ENCODE assay signal across 9 cellular contexts in genomic region chr2:15636972-15637785, GRCh38. TPM values are rescaled to one million over a fixed set of nuclear protein-coding genes. Genes with fewer than 3 reads are reported as not detected.
DNase-seq lines count a peak whose midpoint lies in the region; ATAC-seq, FAIRE-seq and TF ChIP-seq lines count a peak whose summit lies in the region.
"Had no signal": no experiment of that assay in that cellular context is flagged by ENCODE, and none has a peak within 500 bp of the region (broad histone marks: within the 10 kb centered on the region; RNA-seq: fewer than 3 reads in every experiment).

No MANE protein-coding gene starts in this region.

- peak; percentile 88 for DNase-seq in Ammon's horn (ENCODE audit: low spot score)
- DNase-seq in NCI-H2171 (lab: John Stamatoyannopoulos, UW), result peak; percentile 40
- DNase-seq in activated CD4-positive, alpha-beta T cell treated with anti-CD3 and anti-CD28 coated beads, Interleukin-2, amount 50 U/mL, for 1 hour, result peak; percentile 60
- DNase-seq in H1 (ENCODE audit: low read depth in 1 of 2, low spot score in 2 of 2), result peak; percentile 31 to 80
- DNase-seq in midbrain (lab: John Stamatoyannopoulos, UW), result peak; percentile 87
- peak; percentile 7 for DNase-seq in stimulated activated CD8-positive, alpha-beta memory T cell treated with anti-CD3 and anti-CD28 coated beads, Interleukin-7, amount 100 ng/mL, for 24 hours (ENCODE audit: low read depth)

- H3K79me2 ChIP-seq in H1 (ENCODE audit: control insufficient read depth in 1 of 2, insufficient read depth in 2 of 2, low read length in 2 of 2), result no peaks in the 10 kb centered on the region

- peak; percentile 79 for FAIRE-seq in H1 (lab: Jason Lieb, UNC)

- no peak for TF ChIP-seq EP300 in H1 (IDR thresholded peaks at IDR 0.05; ENCODE audit: borderline replicate concordance in 1 of 2, low read depth in 2 of 2, low read length in 2 of 2)

- H4K8ac ChIP-seq in H1 (ENCODE audit: extremely low read depth, insufficient read depth, low read length), result no peak overlapping the region

- TF ChIP-seq CTCF in H1 (IDR thresholded peaks at IDR 0.05; ENCODE audit: control extremely low read depth in 1 of 3, insufficient read depth in 1 of 3, low read depth in 1 of 3, low read length in 3 of 3), result peak; percentile 68 to 99 (median 92)

- POLR2A ChIA-PET in H1 (lab: Charles Lee; ENCODE audit: partially characterized antibody), result interaction anchor here (0.9 kb wide), 1 partner anchor 188 kb away, joined by 3 read pairs; no protein-coding TSS in a partner anchor

- H2BK5ac ChIP-seq in H1 (ENCODE audit: low read depth, low read length), result no peak overlapping the region

- H3K9ac ChIP-seq in H1 (replicated peaks in 1 of 4; ENCODE audit: extremely low read depth in 1 of 4, low read depth in 3 of 4, low read length in 3 of 4), result no peak overlapping the region

- TF ChIP-seq RAD21 in H1 (IDR thresholded peaks at IDR 0.05 in 1 of 2, conservative IDR thresholded peaks at IDR 0.05 in 1 of 2; ENCODE audit: low read depth in 2 of 2, low read length in 2 of 2), result peak; percentile 100

- H2BK20ac ChIP-seq in H1 (ENCODE audit: low read length), result no peak overlapping the region

- H4K20me1 ChIP-seq in H1 (replicated peaks in 1 of 2; ENCODE audit: control insufficient read depth in 1 of 2, insufficient read depth in 2 of 2, low read length in 2 of 2), result no peaks in the 10 kb centered on the region

- 27% methylated on average over 6 of the region's 6 CpGs; no CpG with 5 or more reads in 1 of the 2 experiments for WGBS in H1 (ENCODE audit: extremely low coverage in 1 of 2, insufficient coverage in 1 of 2, insufficient read length in 1 of 2, insufficient replicate concordance in 2 of 2, low coverage in 1 of 2, low lambda C conversion rate in 2 of 2, missing lambda C conversion rate in 1 of 2), 2 experiments

- H3K27ac ChIP-seq in H1 (ENCODE audit: low read depth, low read length), result no peak overlapping the region
- H3K27ac ChIP-seq: SJSA1 had no signal

- 0 out of 3 replicates have a peak, but pooled peaks of 1 of the 2 experiments have one; percentile 26 for TF ChIP-seq POLR2A in H1 (IDR thresholded peaks at IDR 0.05; ENCODE audit: control extremely low read depth in 1 of 2, low read depth in 2 of 2, low read length in 2 of 2)

- no peak overlapping the region for H4K5ac ChIP-seq in H1 (ENCODE audit: insufficient read length, low read depth, low read length)

- no peaks in the 10 kb centered on the region for H3K9me3 ChIP-seq in H1 (ENCODE audit: insufficient read depth in 2 of 2, low read depth in 1 of 2, low read length in 1 of 2)
- H3K9me3 ChIP-seq: SJSA1 had no signal

- no peaks in the 10 kb centered on the region; the same call in 1 of the 2 replicates for H3K79me1 ChIP-seq in H1 (ENCODE audit: low read depth, low read length)

- H3K4me1 ChIP-seq in H1 (replicated peaks in 1 of 4; ENCODE audit: control insufficient read depth in 3 of 4, insufficient read depth in 4 of 4, low read length in 3 of 4), result no peaks in the 10 kb centered on the region; a peak in 1 of 7 replicates

- H3K14ac ChIP-seq in H1 (ENCODE audit: insufficient read length), result no peak overlapping the region

- H3K56ac ChIP-seq in H1 (replicated peaks; ENCODE audit: insufficient read length, low read depth, low read length), result no peak overlapping the region

- no peak overlapping the region for H4K91ac ChIP-seq in H1 (replicated peaks; ENCODE audit: insufficient read length, low read length)

- H2AK5ac ChIP-seq in H1 (ENCODE audit: low read depth, low read length), result no peak overlapping the region

- H3K36me3 ChIP-seq in H1 (ENCODE audit: control insufficient read depth in 2 of 4, insufficient read depth in 4 of 4, low read length in 3 of 4), result peaks cover 4 to 39% (median 18%) of the 10 kb centered on the region in 4 experiments; a peak in 7 of 8 replicates

- peak; percentile 53 for ATAC-seq in GM18520 (IDR thresholded peaks at IDR 0.05; ENCODE audit: unreplicated experiment)
- ATAC-seq in HG02981 (IDR thresholded peaks at IDR 0.05; ENCODE audit: unreplicated experiment), result peak; percentile 88

- H3K4ac ChIP-seq in H1 (replicated peaks; ENCODE audit: insufficient read length, low read depth, low read length), result no peak overlapping the region

- no peaks in the 10 kb centered on the region for H3K23me2 ChIP-seq in H1 (ENCODE audit: low read depth, low read length)

- no peak overlapping the region for H3K18ac ChIP-seq in H1 (ENCODE audit: extremely low read depth, low read length)

- H3K27me3 ChIP-seq in H1 (replicated peaks in 1 of 4; ENCODE audit: control insufficient read depth in 3 of 4, extremely low read depth in 1 of 4, insufficient read depth in 3 of 4, low read length in 3 of 4), result no peaks in the 10 kb centered on the region
- H3K27me3 ChIP-seq: SJSA1 had no signal

- H2BK120ac ChIP-seq in H1 (replicated peaks; ENCODE audit: low read depth, low read length), result no peak overlapping the region

- H2BK15ac ChIP-seq in H1 (ENCODE audit: low read length), result no peak overlapping the region

- CTCF ChIA-PET in H1 (lab: Charles Lee; ENCODE audit: partially characterized antibody), result interaction anchor here (0.6 to 6.4 kb wide), 51 partner anchors 9 to 1132 kb away, joined by 3 to 31 read pairs (median 4); partner anchors contain the start of gene MYCN

- H3K23ac ChIP-seq in H1 (ENCODE audit: insufficient read length), result no peak overlapping the region

- H2AFZ ChIP-seq in H1 (ENCODE audit: low read length), result no peak overlapping the region

- H3K4me3 ChIP-seq in H1 (ENCODE audit: extremely low read depth in 1 of 4, insufficient read depth in 2 of 4, low read depth in 3 of 4, low read length in 4 of 4), result no peak overlapping the region
- H3K4me3 ChIP-seq: SJSA1 had no signal

- H3K4me2 ChIP-seq in H1 (ENCODE audit: insufficient read depth in 1 of 2, low read depth in 2 of 2, low read length in 2 of 2), result no peak overlapping the region

- H2BK12ac ChIP-seq in H1 (ENCODE audit: low read depth, low read length), result no peak overlapping the region

TF ChIP-seq in H1, 55 proteins besides CTCF, POLR2A, EP300 and RAD21:
- TF ChIP-seq YY1 (IDR thresholded peaks at IDR 0.05; ENCODE audit: low read depth, low read length), result 0 out of 2 replicates have a peak, but pooled peaks have one; percentile 45
- TF ChIP-seq, protein P1, sequence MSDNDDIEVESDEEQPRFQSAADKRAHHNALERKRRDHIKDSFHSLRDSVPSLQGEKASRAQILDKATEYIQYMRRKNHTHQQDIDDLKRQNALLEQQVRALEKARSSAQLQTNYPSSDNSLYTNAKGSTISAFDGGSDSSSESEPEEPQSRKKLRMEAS (IDR thresholded peaks at IDR 0.05), result no peak
- TF ChIP-seq RXRA (IDR thresholded peaks at IDR 0.05; ENCODE audit: insufficient read depth, low read depth, low read length), result 0 out of 2 replicates have a peak, but pooled peaks have one; percentile 77

RNA-seq across cellular contexts. Expression of gene DDX1, which starts 45.5 kb away (rescaled TPM):
- total RNA-seq in H1 (2021; fragmentation: NEBNext Ultra II Directional; extraction: Animal tissue kit (Norgen Biotek cat#: 25700)), result 155 and 161 TPM in 2 replicates
- 28.3 and 51.1 TPM in 2 replicates for polyA plus RNA-seq in H1 (2011; rRNA removed)
- 90.9 TPM for polyA plus RNA-seq in H1 (2011; cell fraction: cytosol; rRNA removed)
- 15.6 TPM for polyA plus RNA-seq in H1 (2011; cell fraction: nucleus; rRNA removed)
- polyA plus RNA-seq in H1 (2012, experiment 1 of 2), result 92.5 to 157 TPM (median 115 TPM) in 4 replicates
- 11.4 TPM for polyA plus RNA-seq in H1 (2012, experiment 2 of 2)
- polyA plus RNA-seq in H1 (2013, experiment 1 of 2), result 87.2 TPM
- polyA plus RNA-seq in H1 (2013, experiment 2 of 2), result 85.0 TPM
- 46.2 and 64.7 TPM in 2 replicates for polyA minus RNA-seq in H1 (2011; rRNA and poly(A)+ RNA removed)
- 44.8 TPM for polyA minus RNA-seq in H1 (2011; cell fraction: cytosol; rRNA and poly(A)+ RNA removed)
- 44.1 TPM for polyA minus RNA-seq in H1 (2011; cell fraction: nucleus; rRNA and poly(A)+ RNA removed)

Comparison
In these comparisons a context has a peak if more than half of its experiments do, and no peak if none do; other contexts are left out.
1. DNase-seq: peak in every context shown above with its lines; median percentile 88 in Ammon's horn; 87 in midbrain; 60 in activated CD4-positive, alpha-beta T cell treated with anti-CD3 and anti-CD28 coated beads, Interleukin-2, amount 50 U/mL, for 1 hour; 56 in H1; 40 in NCI-H2171; 7 in stimulated activated CD8-positive, alpha-beta memory T cell treated with anti-CD3 and anti-CD28 coated beads, Interleukin-7, amount 100 ng/mL, for 24 hours.